Comparison of ENCODE assay signal across 1 cellular context in the genomic region with DNA sequence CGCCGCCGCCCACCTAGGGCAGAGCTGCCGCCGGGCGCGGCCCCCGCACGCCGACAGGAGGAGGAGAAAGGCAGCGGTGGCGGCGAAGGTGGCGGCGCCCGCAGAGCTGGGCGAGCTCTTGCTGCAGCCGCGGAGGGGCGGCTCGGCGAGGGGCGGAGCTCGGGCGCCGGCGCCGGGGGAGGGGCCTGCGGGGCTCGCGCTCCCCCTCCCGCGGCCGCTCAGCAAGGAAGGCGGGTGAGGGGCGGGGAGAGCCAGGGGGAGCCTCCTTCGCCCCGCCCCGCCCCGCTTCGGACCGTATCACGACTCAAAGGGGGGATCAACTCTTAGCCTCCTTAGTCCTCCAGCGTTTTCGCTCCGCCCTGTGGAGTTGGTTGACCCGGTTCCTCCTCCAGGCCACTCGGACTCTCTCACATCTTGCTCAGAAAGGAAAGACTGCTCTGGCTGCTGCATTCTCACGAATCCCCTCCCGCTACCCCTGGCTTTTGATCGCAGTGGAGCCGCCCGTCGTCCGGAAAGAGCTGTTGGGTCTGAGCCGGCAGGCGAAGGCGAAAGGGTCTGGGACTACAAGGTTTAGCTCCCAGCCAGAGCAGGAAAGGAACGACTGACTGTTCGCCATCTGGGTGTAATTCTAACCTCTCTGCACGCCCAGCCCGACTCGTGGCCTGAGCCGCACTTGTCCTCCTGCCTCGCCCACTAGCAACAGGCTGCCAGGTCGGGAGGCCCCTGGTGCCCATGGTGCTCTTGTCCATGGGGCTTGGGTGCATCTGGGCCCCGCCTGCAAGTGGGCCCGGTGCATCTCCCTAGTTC.
A peak's percentile ranks its signal among the peaks of the same experiment; 100 is the strongest.
TF ChIP-seq lines count a peak whose summit lies in the region.

A gene (minus strand): TSS at position 120 of the 807 bp plus-strand sequence. CDS start 232 bp downstream, outside the sequence.

TF ChIP-seq in K562, 482 proteins besides CTCF, POLR2A, EP300 and RAD21 (continued from another document and continues in another):
- TF ChIP-seq CBX8 (IDR thresholded peaks at IDR 0.05; ENCODE audit: borderline replicate concordance, extremely low read depth, low read depth, low read length, poor library complexity, severe bottlenecking) (no peak), ZFX (CRISPR knock-in tag; IDR thresholded peaks at IDR 0.05) (peak; percentile 61), HDAC2 (IDR thresholded peaks at IDR 0.05) (0 out of 2 replicates have a peak, but pooled peaks have one; percentile 60), TEAD1 (CRISPR knock-in tag; IDR thresholded peaks at IDR 0.05) (0 out of 4 replicates have a peak, but pooled peaks of 1 of the 2 experiments have one; percentile 28), NR4A1 (CRISPR knock-in tag; IDR thresholded peaks at IDR 0.05) (no peak), NR4A1 (tag; IDR thresholded peaks at IDR 0.05) (no peak), ZBTB7A (IDR thresholded peaks at IDR 0.05; ENCODE audit: borderline replicate concordance, control insufficient read depth, low read depth, low read length) (peak; percentile 54; the same call in 1 of the 2 replicates), ZNF695 (CRISPR knock-in tag; IDR thresholded peaks at IDR 0.05) (no peak), SP1 (CRISPR knock-in tag; IDR thresholded peaks at IDR 0.05) (peak; percentile 55; the same call in 1 of the 2 replicates), U2AF1 (optimal IDR thresholded peaks at IDR 0.05; ENCODE audit: low read depth, low read length) (no peak), CCNT2 (IDR thresholded peaks at IDR 0.05; ENCODE audit: borderline replicate concordance, extremely low read depth, insufficient read length, low read depth, low read length) (peak; percentile 76), MAZ (CRISPR knock-in tag; conservative IDR thresholded peaks at IDR 0.05 in 1 of 2, IDR thresholded peaks at IDR 0.05 in 1 of 2) (peak; percentile 70 to 94; a peak in 3 of 4 replicates), ZNF239 (CRISPR knock-in tag; IDR thresholded peaks at IDR 0.05) (no peak), KAT2B (IDR thresholded peaks at IDR 0.05; ENCODE audit: low read depth, low read length) (no peak), SMAD4 (CRISPR knock-in tag; conservative IDR thresholded peaks at IDR 0.05) (peak; percentile 63), MYBL2 (IDR thresholded peaks at IDR 0.05; ENCODE audit: low read depth) (no peak), MYBL2 (CRISPR knock-in tag; IDR thresholded peaks at IDR 0.05; ENCODE audit: borderline replicate concordance) (no peak), ETS2 (tag; IDR thresholded peaks at IDR 0.05; ENCODE audit: borderline replicate concordance, poor library complexity, severe bottlenecking) (no peak), TCF3 (CRISPR knock-in tag; IDR thresholded peaks at IDR 0.05) (no peak), ZNF583 (CRISPR knock-in tag; IDR thresholded peaks at IDR 0.05) (no peak), TRIM28 (IDR thresholded peaks at IDR 0.05) (no peak), ATF1 (CRISPR knock-in tag; IDR thresholded peaks at IDR 0.05) (no peak), ATF1 (tag; IDR thresholded peaks at IDR 0.05) (peak; percentile 58), ZBTB1 (CRISPR knock-in tag; IDR thresholded peaks at IDR 0.05; ENCODE audit: borderline replicate concordance, low read depth) (no peak), ZNF408 (CRISPR knock-in tag; IDR thresholded peaks at IDR 0.05; ENCODE audit: low read depth) (no peak), ZNF133 (CRISPR knock-in tag; IDR thresholded peaks at IDR 0.05) (no peak), XRCC5 (IDR thresholded peaks at IDR 0.05; ENCODE audit: low read depth, low read length) (0 out of 2 replicates have a peak, but pooled peaks have one; percentile 54), DMBX1 (CRISPR knock-in tag; IDR thresholded peaks at IDR 0.05; ENCODE audit: borderline replicate concordance) (no peak), MAFK (IDR thresholded peaks at IDR 0.05; ENCODE audit: low read length) (0 out of 2 replicates have a peak, but pooled peaks have one; percentile 5), RNF2 (IDR thresholded peaks at IDR 0.05) (peak; percentile 65; the same call in 1 of the 2 replicates), FIP1L1 (IDR thresholded peaks at IDR 0.05; ENCODE audit: low read depth, low read length, poor library complexity, severe bottlenecking) (peak; percentile 23), HDGF (IDR thresholded peaks at IDR 0.05) (no peak), FOXA3 (CRISPR knock-in tag; conservative IDR thresholded peaks at IDR 0.05 in 1 of 2, IDR thresholded peaks at IDR 0.05 in 1 of 2) (no peak), ARID1B (IDR thresholded peaks at IDR 0.05) (peak; percentile 37; the same call in 1 of the 2 replicates), NRF1 (conservative IDR thresholded peaks at IDR 0.05 in 1 of 2, IDR thresholded peaks at IDR 0.05 in 1 of 2) (peak; percentile 81 to 82)
- TF ChIP-seq, protein P1, sequence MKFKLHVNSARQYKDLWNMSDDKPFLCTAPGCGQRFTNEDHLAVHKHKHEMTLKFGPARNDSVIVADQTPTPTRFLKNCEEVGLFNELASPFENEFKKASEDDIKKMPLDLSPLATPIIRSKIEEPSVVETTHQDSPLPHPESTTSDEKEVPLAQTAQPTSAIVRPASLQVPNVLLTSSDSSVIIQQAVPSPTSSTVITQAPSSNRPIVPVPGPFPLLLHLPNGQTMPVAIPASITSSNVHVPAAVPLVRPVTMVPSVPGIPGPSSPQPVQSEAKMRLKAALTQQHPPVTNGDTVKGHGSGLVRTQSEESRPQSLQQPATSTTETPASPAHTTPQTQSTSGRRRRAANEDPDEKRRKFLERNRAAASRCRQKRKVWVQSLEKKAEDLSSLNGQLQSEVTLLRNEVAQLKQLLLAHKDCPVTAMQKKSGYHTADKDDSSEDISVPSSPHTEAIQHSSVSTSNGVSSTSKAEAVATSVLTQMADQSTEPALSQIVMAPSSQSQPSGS (CRISPR knock-in tag; IDR thresholded peaks at IDR 0.05), result no peak
- TF ChIP-seq, protein P2, sequence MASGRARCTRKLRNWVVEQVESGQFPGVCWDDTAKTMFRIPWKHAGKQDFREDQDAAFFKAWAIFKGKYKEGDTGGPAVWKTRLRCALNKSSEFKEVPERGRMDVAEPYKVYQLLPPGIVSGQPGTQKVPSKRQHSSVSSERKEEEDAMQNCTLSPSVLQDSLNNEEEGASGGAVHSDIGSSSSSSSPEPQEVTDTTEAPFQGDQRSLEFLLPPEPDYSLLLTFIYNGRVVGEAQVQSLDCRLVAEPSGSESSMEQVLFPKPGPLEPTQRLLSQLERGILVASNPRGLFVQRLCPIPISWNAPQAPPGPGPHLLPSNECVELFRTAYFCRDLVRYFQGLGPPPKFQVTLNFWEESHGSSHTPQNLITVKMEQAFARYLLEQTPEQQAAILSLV (tag; IDR thresholded peaks at IDR 0.05), result no peak
- TF ChIP-seq, protein P3, sequence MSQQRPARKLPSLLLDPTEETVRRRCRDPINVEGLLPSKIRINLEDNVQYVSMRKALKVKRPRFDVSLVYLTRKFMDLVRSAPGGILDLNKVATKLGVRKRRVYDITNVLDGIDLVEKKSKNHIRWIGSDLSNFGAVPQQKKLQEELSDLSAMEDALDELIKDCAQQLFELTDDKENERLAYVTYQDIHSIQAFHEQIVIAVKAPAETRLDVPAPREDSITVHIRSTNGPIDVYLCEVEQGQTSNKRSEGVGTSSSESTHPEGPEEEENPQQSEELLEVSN (IDR thresholded peaks at IDR 0.05; ENCODE audit: borderline replicate concordance in 1 of 2, extremely low read depth in 1 of 2, insufficient read depth in 1 of 2, insufficient read length in 1 of 2, low read depth in 1 of 2, low read length in 1 of 2, poor library complexity in 1 of 2, severe bottlenecking in 1 of 2), result peak in 1 of 2 experiments; percentile 56
- TF ChIP-seq, protein P4, sequence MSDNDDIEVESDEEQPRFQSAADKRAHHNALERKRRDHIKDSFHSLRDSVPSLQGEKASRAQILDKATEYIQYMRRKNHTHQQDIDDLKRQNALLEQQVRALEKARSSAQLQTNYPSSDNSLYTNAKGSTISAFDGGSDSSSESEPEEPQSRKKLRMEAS (CRISPR knock-in tag; IDR thresholded peaks at IDR 0.05), result 0 out of 2 replicates have a peak, but pooled peaks have one; percentile 34
- TF ChIP-seq, protein P5, sequence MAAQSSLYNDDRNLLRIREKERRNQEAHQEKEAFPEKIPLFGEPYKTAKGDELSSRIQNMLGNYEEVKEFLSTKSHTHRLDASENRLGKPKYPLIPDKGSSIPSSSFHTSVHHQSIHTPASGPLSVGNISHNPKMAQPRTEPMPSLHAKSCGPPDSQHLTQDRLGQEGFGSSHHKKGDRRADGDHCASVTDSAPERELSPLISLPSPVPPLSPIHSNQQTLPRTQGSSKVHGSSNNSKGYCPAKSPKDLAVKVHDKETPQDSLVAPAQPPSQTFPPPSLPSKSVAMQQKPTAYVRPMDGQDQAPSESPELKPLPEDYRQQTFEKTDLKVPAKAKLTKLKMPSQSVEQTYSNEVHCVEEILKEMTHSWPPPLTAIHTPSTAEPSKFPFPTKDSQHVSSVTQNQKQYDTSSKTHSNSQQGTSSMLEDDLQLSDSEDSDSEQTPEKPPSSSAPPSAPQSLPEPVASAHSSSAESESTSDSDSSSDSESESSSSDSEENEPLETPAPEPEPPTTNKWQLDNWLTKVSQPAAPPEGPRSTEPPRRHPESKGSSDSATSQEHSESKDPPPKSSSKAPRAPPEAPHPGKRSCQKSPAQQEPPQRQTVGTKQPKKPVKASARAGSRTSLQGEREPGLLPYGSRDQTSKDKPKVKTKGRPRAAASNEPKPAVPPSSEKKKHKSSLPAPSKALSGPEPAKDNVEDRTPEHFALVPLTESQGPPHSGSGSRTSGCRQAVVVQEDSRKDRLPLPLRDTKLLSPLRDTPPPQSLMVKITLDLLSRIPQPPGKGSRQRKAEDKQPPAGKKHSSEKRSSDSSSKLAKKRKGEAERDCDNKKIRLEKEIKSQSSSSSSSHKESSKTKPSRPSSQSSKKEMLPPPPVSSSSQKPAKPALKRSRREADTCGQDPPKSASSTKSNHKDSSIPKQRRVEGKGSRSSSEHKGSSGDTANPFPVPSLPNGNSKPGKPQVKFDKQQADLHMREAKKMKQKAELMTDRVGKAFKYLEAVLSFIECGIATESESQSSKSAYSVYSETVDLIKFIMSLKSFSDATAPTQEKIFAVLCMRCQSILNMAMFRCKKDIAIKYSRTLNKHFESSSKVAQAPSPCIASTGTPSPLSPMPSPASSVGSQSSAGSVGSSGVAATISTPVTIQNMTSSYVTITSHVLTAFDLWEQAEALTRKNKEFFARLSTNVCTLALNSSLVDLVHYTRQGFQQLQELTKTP (IDR thresholded peaks at IDR 0.05; ENCODE audit: low read depth in 1 of 2, partially characterized antibody in 2 of 2), result peak in 1 of 2 experiments; percentile 69
- TF ChIP-seq, protein P6, sequence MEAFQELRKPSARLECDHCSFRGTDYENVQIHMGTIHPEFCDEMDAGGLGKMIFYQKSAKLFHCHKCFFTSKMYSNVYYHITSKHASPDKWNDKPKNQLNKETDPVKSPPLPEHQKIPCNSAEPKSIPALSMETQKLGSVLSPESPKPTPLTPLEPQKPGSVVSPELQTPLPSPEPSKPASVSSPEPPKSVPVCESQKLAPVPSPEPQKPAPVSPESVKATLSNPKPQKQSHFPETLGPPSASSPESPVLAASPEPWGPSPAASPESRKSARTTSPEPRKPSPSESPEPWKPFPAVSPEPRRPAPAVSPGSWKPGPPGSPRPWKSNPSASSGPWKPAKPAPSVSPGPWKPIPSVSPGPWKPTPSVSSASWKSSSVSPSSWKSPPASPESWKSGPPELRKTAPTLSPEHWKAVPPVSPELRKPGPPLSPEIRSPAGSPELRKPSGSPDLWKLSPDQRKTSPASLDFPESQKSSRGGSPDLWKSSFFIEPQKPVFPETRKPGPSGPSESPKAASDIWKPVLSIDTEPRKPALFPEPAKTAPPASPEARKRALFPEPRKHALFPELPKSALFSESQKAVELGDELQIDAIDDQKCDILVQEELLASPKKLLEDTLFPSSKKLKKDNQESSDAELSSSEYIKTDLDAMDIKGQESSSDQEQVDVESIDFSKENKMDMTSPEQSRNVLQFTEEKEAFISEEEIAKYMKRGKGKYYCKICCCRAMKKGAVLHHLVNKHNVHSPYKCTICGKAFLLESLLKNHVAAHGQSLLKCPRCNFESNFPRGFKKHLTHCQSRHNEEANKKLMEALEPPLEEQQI (IDR thresholded peaks at IDR 0.05), result 0 out of 2 replicates have a peak, but pooled peaks have one; percentile 49
- TF ChIP-seq, protein P7, sequence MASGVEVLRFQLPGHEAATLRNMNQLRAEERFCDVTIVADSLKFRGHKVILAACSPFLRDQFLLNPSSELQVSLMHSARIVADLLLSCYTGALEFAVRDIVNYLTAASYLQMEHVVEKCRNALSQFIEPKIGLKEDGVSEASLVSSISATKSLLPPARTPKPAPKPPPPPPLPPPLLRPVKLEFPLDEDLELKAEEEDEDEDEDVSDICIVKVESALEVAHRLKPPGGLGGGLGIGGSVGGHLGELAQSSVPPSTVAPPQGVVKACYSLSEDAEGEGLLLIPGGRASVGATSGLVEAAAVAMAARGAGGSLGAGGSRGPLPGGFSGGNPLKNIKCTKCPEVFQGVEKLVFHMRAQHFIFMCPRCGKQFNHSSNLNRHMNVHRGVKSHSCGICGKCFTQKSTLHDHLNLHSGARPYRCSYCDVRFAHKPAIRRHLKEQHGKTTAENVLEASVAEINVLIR (CRISPR knock-in tag; IDR thresholded peaks at IDR 0.05), result no peak
